Comparison of ENCODE assay signal across 18 cellular contexts in the genomic region with DNA sequence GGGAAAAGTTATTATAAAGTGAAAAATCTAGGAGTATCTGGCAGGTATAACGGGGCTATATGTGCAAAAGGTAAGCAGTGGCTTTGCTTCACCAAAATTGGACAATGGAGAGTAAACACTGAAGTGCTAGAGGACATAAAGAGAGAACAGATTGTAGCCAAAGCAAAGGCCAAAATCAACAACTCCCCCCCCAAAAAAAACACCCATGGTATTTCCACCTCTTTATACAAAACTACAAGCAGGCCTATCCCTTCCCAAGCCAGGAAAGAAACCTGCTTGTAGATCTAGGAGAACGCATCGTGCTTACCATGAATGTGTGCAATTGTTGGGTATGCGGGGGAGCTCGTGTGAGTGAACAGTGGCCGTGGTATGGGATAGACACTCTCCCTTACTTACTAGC. TPM values are rescaled to one million over a fixed set of nuclear protein-coding genes. Genes with fewer than 3 reads are reported as not detected.
A peak's percentile ranks its signal among the peaks of the same experiment; 100 is the strongest.
DNase-seq lines count a peak whose midpoint lies in the region; ATAC-seq and TF ChIP-seq lines count a peak whose summit lies in the region.
"Had no signal": no experiment of that assay in that cellular context is flagged by ENCODE, and none has a peak within 500 bp of the region (broad histone marks: within the 10 kb centered on the region; RNA-seq: fewer than 3 reads in every experiment).

No MANE protein-coding gene starts in this region.

- no peak overlapping the region for H3K14ac ChIP-seq in mesenchymal stem cell (ENCODE audit: low read length in 2 of 2)

- H3K27ac Mint-ChIP-seq in MCF 10A (ENCODE audit: low read depth, unreplicated experiment): peak overlapping the region; percentile 37
- H3K27ac Mint-ChIP-seq: CD4-positive, alpha-beta T cell; CD8-positive, alpha-beta T cell had no signal

- H3K4me3 ChIP-seq in mammary epithelial cell (replicated peaks in 1 of 3; ENCODE audit: insufficient read depth in 1 of 3, low read depth in 2 of 3, low read length in 3 of 3) (no peak overlapping the region), LNCaP clone FGC (ENCODE audit: low read depth, low read length) (no peak overlapping the region), mesenchymal stem cell (ENCODE audit: insufficient read depth in 1 of 2, low read depth in 1 of 2, low read length in 2 of 2) (no peak overlapping the region)
- H3K4me3 ChIP-seq: BLaER1 had no signal

- H3K79me1 ChIP-seq in mesenchymal stem cell (replicated peaks; ENCODE audit: low read length, poor library complexity, severe bottlenecking): peaks cover under 1% of the 10 kb centered on the region

- no peaks in the 10 kb centered on the region for H3K36me3 ChIP-seq in mammary epithelial cell (ENCODE audit: insufficient read depth, low read length)
- no peaks in the 10 kb centered on the region for H3K36me3 ChIP-seq in mesenchymal stem cell (ENCODE audit: control insufficient read depth in 1 of 2, insufficient read depth in 2 of 2, low read depth in 1 of 2, low read length in 2 of 2)
- H3K36me3 ChIP-seq: BE2C had no signal

- no peak overlapping the region for H3K18ac ChIP-seq in mesenchymal stem cell (ENCODE audit: low read depth in 1 of 2, low read length in 2 of 2)

- in situ Hi-C loops in mammary epithelial cell (cut with MboI; ENCODE audit: low sequenced_read_pairs in 2 of 2): no loop called here

- no peak for TF ChIP-seq CTCF in MCF 10A (IDR thresholded peaks at IDR 0.05; ENCODE audit: unreplicated experiment)
- TF ChIP-seq CTCF in mammary epithelial cell (conservative IDR thresholded peaks at IDR 0.05 in 1 of 2, IDR thresholded peaks at IDR 0.05 in 1 of 2; ENCODE audit: extremely low read depth in 1 of 2, insufficient read depth in 1 of 2, low read depth in 1 of 2, low read length in 2 of 2): no peak
- no peak for TF ChIP-seq CTCF in LNCaP clone FGC (IDR thresholded peaks at IDR 0.05; ENCODE audit: control insufficient read depth, extremely low read depth, insufficient read depth)

- no peak overlapping the region for H3K4me3 Mint-ChIP-seq in MCF 10A (ENCODE audit: unreplicated experiment)
- H3K4me3 Mint-ChIP-seq: CD4-positive, alpha-beta T cell; CD8-positive, alpha-beta T cell had no signal

- H3K4me1 ChIP-seq in mammary epithelial cell (ENCODE audit: insufficient read depth, low read length) (peaks cover 10% of the 10 kb centered on the region), mesenchymal stem cell (ENCODE audit: control insufficient read depth, insufficient read depth, low read depth, low read length) (peaks cover 6% of the 10 kb centered on the region)
- H3K4me1 ChIP-seq: BE2C, BLaER1, Caco-2 had no signal

- H3K27ac ChIP-seq in mammary epithelial cell (ENCODE audit: insufficient read depth, low read depth, low read length) (no peak overlapping the region), mesenchymal stem cell (ENCODE audit: low read length, poor library complexity, severe bottlenecking) (no peak overlapping the region)
- H3K27ac ChIP-seq: BLaER1 had no signal

- WGBS in mammary epithelial cell (ENCODE audit: low coverage, missing lambda C conversion rate): 90% methylated on average over 6 of the region's 6 CpGs
- WGBS in mesenchymal stem cell: 97% methylated on average over 6 of the region's 6 CpGs

- no peaks in the 10 kb centered on the region for H4K20me1 ChIP-seq in mammary epithelial cell (ENCODE audit: insufficient read depth, low read length)
- H4K20me1 ChIP-seq: BLaER1 had no signal

- POLR2A ChIA-PET in MCF 10A (lab: Yijun Ruan, JAX): no interaction called here

- no peak overlapping the region for H4K8ac ChIP-seq in mesenchymal stem cell (ENCODE audit: low read length)

- H3K27me3 ChIP-seq in mammary epithelial cell (ENCODE audit: insufficient read depth, low read length) (no peaks in the 10 kb centered on the region), mesenchymal stem cell (ENCODE audit: control insufficient read depth in 1 of 2, insufficient read depth in 1 of 2, low read length in 2 of 2) (no peaks in the 10 kb centered on the region)
- H3K27me3 ChIP-seq: BE2C, BLaER1 had no signal

- H3K9me3 ChIP-seq in mammary epithelial cell (replicated peaks; ENCODE audit: insufficient read depth, low read length): no peaks in the 10 kb centered on the region
- peaks cover 17% of the 10 kb centered on the region for H3K9me3 ChIP-seq in mesenchymal stem cell (ENCODE audit: control insufficient read depth, low read length)

- no peak for ATAC-seq in HG03045 (IDR thresholded peaks at IDR 0.05; ENCODE audit: unreplicated experiment)
- no peak for ATAC-seq in HG03521 (IDR thresholded peaks at IDR 0.05; ENCODE audit: unreplicated experiment)
- ATAC-seq: CD8-positive, alpha-beta T cell had no signal

- dilution Hi-C loops in mammary epithelial cell (cut with HindIII; ENCODE audit: low sequenced_read_pairs): no loop called here

- no peak for DNase-seq in MCF 10A (ENCODE audit: unreplicated experiment)
- no peak for DNase-seq in mammary epithelial cell
- DNase-seq in LNCaP clone FGC (ENCODE audit: low read depth): peak; percentile 49
- DNase-seq in mesenchymal stem cell: no peak
- DNase-seq in SW480 (ENCODE audit: low spot score): no peak
- DNase-seq: 8988T; ACHN; BE2C; C1 segment of cervical spinal cord; Caco-2; Calu3; CD4-positive, alpha-beta T cell; CD8-positive, alpha-beta T cell; DMS79 treated with DMSO at 0.1 percent for 48 hours; GF-D8 had no signal

- H3K4ac ChIP-seq in mesenchymal stem cell (ENCODE audit: low read depth in 1 of 2, low read length in 2 of 2): no peak overlapping the region

- no peak overlapping the region for H3K23ac ChIP-seq in mesenchymal stem cell (ENCODE audit: low read length in 2 of 2)

- H3K79me2 ChIP-seq in mammary epithelial cell (ENCODE audit: insufficient read depth, low read length): no peaks in the 10 kb centered on the region

- intact Hi-C loops in MCF 10A (cut with micrococcal nuclease): no loop called here
- intact Hi-C loops in mammary epithelial cell (cut with micrococcal nuclease): no loop called here

- H2BK15ac ChIP-seq in mesenchymal stem cell (ENCODE audit: low read depth, poor library complexity, severe bottlenecking): no peak overlapping the region

- CTCF ChIA-PET in MCF 10A (lab: Yijun Ruan, JAX): no interaction called here
- CTCF ChIA-PET in mammary epithelial cell (lab: Charles Lee; ENCODE audit: low non-redundant PET): no interaction called here

- no peak overlapping the region for H2BK12ac ChIP-seq in mesenchymal stem cell (ENCODE audit: low read length in 2 of 2)

- BruUV-seq in MCF 10A (replicated peaks; lab: Mats Ljungman, UMichigan) (no TSS peak), mammary epithelial cell (replicated peaks; lab: Mats Ljungman, UMichigan) (no TSS peak)

- no peak overlapping the region for H2BK120ac ChIP-seq in mesenchymal stem cell (ENCODE audit: low read depth, low read length)

- no peaks in the 10 kb centered on the region for H3K27me3 Mint-ChIP-seq in MCF 10A (ENCODE audit: insufficient read depth, unreplicated experiment)
- H3K27me3 Mint-ChIP-seq: CD4-positive, alpha-beta T cell had no signal

- H3K9ac ChIP-seq in mammary epithelial cell (ENCODE audit: insufficient read depth, low read length) (no peak overlapping the region), mesenchymal stem cell (ENCODE audit: low read length) (no peak overlapping the region)
- H3K9ac ChIP-seq: BLaER1 had no signal

- no peak overlapping the region for H2BK5ac ChIP-seq in mesenchymal stem cell (ENCODE audit: low read depth, low read length, poor library complexity, severe bottlenecking)

- H3K4me1 Mint-ChIP-seq in MCF 10A (ENCODE audit: insufficient read depth, unreplicated experiment): peaks cover 20% of the 10 kb centered on the region

- peaks cover 7% of the 10 kb centered on the region for H3K36me3 Mint-ChIP-seq in MCF 10A (ENCODE audit: insufficient read depth, unreplicated experiment)

- H2AFZ ChIP-seq in mammary epithelial cell (ENCODE audit: low read depth, low read length) (no peak overlapping the region), mesenchymal stem cell (ENCODE audit: low read depth, low read length) (no peak overlapping the region)

- H2AK5ac ChIP-seq in mesenchymal stem cell (ENCODE audit: low read length, severe bottlenecking): peak overlapping the region; percentile 17

- no peak overlapping the region for H3K4me2 ChIP-seq in mammary epithelial cell (ENCODE audit: insufficient read depth, low read depth, low read length)
- no peak overlapping the region for H3K4me2 ChIP-seq in mesenchymal stem cell (ENCODE audit: low read length, poor library complexity, severe bottlenecking)
- H3K4me2 ChIP-seq: BLaER1 had no signal

- H3K9me3 Mint-ChIP-seq in MCF 10A (ENCODE audit: unreplicated experiment): peaks cover 13% of the 10 kb centered on the region

- no peak overlapping the region for H4K91ac ChIP-seq in mesenchymal stem cell (ENCODE audit: low read length)

RNA-seq across cellular contexts. Expression of gene AKR1B1, which starts 9.2 kb away (rescaled TPM):
- total RNA-seq in MCF 10A (2022) (115 and 128 TPM in 2 replicates), mammary epithelial cell (100 to 1,000 TPM in 1 of 2 donors, 10 to 100 TPM in 1; 78.9 to 137 TPM)
- 286 TPM for polyA plus RNA-seq in mammary epithelial cell
- 117 TPM for polyA minus RNA-seq in mammary epithelial cell
- polyA plus RNA-seq in mesenchymal stem cell (2013, experiment 1 of 2): 236 TPM
- 247 TPM for polyA plus RNA-seq in mesenchymal stem cell (2013, experiment 2 of 2)

RNA-seq across cellular contexts. Expression of gene AKR1B10, which starts 59.3 kb away (rescaled TPM):
- total RNA-seq in MCF 10A (2022): 0.42 and 0.49 TPM in 2 replicates
- 1 to 10 TPM; 1.0 to 1.7 TPM for total RNA-seq in mammary epithelial cell
- 4.7 TPM for polyA plus RNA-seq in mammary epithelial cell
- 0.83 TPM for polyA minus RNA-seq in mammary epithelial cell
- polyA plus RNA-seq in mesenchymal stem cell (2013, experiment 1 of 2): 0.19 TPM
- polyA plus RNA-seq in mesenchymal stem cell (2013, experiment 2 of 2): 0.19 TPM
- total RNA-seq: CD4-positive, alpha-beta T cell; CD8-positive, alpha-beta T cell had no signal
